ENCODE assay signal across 12 cellular contexts in the genomic region with DNA sequence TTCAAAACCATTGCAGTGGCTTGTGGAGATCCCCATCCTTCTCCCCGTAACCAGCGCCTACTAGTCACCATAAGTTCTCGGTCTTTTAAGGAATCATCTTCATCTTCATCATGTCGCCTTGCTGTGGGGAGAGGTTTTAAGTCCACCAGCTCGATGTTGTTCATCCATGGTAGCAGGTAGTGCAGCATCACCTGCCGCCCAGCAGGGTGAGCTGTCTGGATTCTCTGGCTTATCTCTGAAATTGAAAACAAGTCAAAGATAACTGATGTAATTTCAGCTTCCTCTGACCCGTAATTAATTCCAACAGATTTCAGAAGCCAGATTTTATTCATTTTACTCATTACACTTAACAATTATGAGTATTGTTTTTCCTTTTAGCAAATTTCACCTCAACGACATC.
DNase-seq lines count a peak whose midpoint lies in the region; ATAC-seq, FAIRE-seq and TF ChIP-seq lines count a peak whose summit lies in the region.
"Had no signal": no experiment of that assay in that cellular context is flagged by ENCODE, and none has a peak within 500 bp of the region (broad histone marks: within the 10 kb centered on the region; RNA-seq: fewer than 3 reads in every experiment).

No MANE protein-coding gene starts in this region.

- peak; percentile 4 for FAIRE-seq in HepG2 (lab: Jason Lieb, UNC)
- peak; percentile 63 for FAIRE-seq in urothelium cell line (lab: Jason Lieb, UNC)
- FAIRE-seq: RCC 7860 had no signal

- TF ChIP-seq EP300 in HepG2 (IDR thresholded peaks at IDR 0.05; ENCODE audit: low read depth in 2 of 2, low read length in 2 of 2) (no peak), HepG2 (CRISPR knock-in tag; IDR thresholded peaks at IDR 0.05; ENCODE audit: borderline replicate concordance) (no peak)

- POLR2A ChIA-PET in HepG2 (lab: Yijun Ruan, JAX): no interaction called here

- H2AFZ ChIP-seq in HepG2 (ENCODE audit: low read length): no peak overlapping the region
- H2AFZ ChIP-seq in OCI-LY1 (ENCODE audit: low read length): no peak overlapping the region

- H3K4me2 ChIP-seq in HepG2 (ENCODE audit: low read depth, low read length): no peak overlapping the region
- H3K4me2 ChIP-seq in OCI-LY1 (ENCODE audit: low read length): no peak overlapping the region

- no peaks in the 10 kb centered on the region for H3F3A ChIP-seq in OCI-LY1 (ENCODE audit: insufficient read depth, low read length)

- H3K27ac ChIP-seq in HepG2 (ENCODE audit: extremely low read length, insufficient read depth, low read length) (no peak overlapping the region), right lobe of liver (no peak overlapping the region), OCI-LY1 (ENCODE audit: low read depth, low read length, poor library complexity, severe bottlenecking) (no peak overlapping the region)
- H3K27ac ChIP-seq: epithelial cell of prostate, psoas muscle had no signal

- TF ChIP-seq CTCF in HepG2 (CRISPR knock-in tag; IDR thresholded peaks at IDR 0.05) (peak; percentile 27), right lobe of liver (IDR thresholded peaks at IDR 0.05) (peak in 1 of 4 donors; percentile 24), OCI-LY1 (IDR thresholded peaks at IDR 0.05; ENCODE audit: low read length) (peak; percentile 33; the same call in 1 of the 2 replicates)

- H3K4me3 ChIP-seq in HepG2 (replicated peaks in 1 of 3; ENCODE audit: insufficient read depth in 1 of 3, low read depth in 2 of 3, low read length in 3 of 3) (no peak overlapping the region), right lobe of liver (no peak overlapping the region), OCI-LY1 (ENCODE audit: low read depth, low read length, poor library complexity, severe bottlenecking) (no peak overlapping the region)
- H3K4me3 ChIP-seq: psoas muscle had no signal

- TF ChIP-seq RAD21 in HepG2 (CRISPR knock-in tag; IDR thresholded peaks at IDR 0.05): no peak

- H3K79me2 ChIP-seq in HepG2 (ENCODE audit: insufficient read depth, low read length) (no peaks in the 10 kb centered on the region), OCI-LY1 (ENCODE audit: insufficient read depth, low read length) (no peaks in the 10 kb centered on the region)

- TF ChIP-seq POLR2A in HepG2 (IDR thresholded peaks at IDR 0.05; ENCODE audit: insufficient read depth in 1 of 2, low read depth in 2 of 2, low read length in 2 of 2): no peak
- TF ChIP-seq POLR2A in right lobe of liver (IDR thresholded peaks at IDR 0.05): no peak
- TF ChIP-seq POLR2A in erythroblast (IDR thresholded peaks at IDR 0.05; ENCODE audit: low read length): no peak

- CTCF ChIA-PET in HepG2 (lab: Yijun Ruan, JAX; ENCODE audit: low intra/inter-chr PET ratio, low total read pairs): interaction anchor here (1.4 kb wide), 1 partner anchor 405 kb away, joined by 3 read pairs; no protein-coding TSS in a partner anchor

- no peak overlapping the region for H3K9ac ChIP-seq in HepG2 (ENCODE audit: insufficient read depth, low read depth, low read length)
- no peak overlapping the region for H3K9ac ChIP-seq in OCI-LY1 (ENCODE audit: low read length)

- no peaks in the 10 kb centered on the region for H3K4me1 ChIP-seq in HepG2 (ENCODE audit: insufficient read depth, low read length)
- no peaks in the 10 kb centered on the region for H3K4me1 ChIP-seq in right lobe of liver
- no peaks in the 10 kb centered on the region for H3K4me1 ChIP-seq in OCI-LY1 (ENCODE audit: insufficient read depth, low read length, severe bottlenecking)
- H3K4me1 ChIP-seq: psoas muscle had no signal

- intact Hi-C loops in HepG2 (cut with micrococcal nuclease; ENCODE audit: unreplicated experiment): no loop called here
- intact Hi-C loops in right lobe of liver (cut with DNase I): no loop called here

- no peak for DNase-seq in HepG2 (ENCODE audit: low spot score)
- DNase-seq in right lobe of liver: no peak
- peak; percentile 18 to 24 for DNase-seq in erythroblast (lab: John Stamatoyannopoulos, UW)
- DNase-seq in urothelium cell line (ENCODE audit: low spot score): peak; percentile 23
- DNase-seq in LoVo (ENCODE audit: low spot score): no peak
- DNase-seq: activated naive CD8-positive, alpha-beta T cell treated with anti-CD3 and anti-CD28 coated beads, Interleukin-2, amount 10 ng/mL, durations not matched to agents 7 days and 5 days; psoas muscle had no signal

- 90% methylated on average over 8 of the region's 8 CpGs for WGBS in HepG2 (ENCODE audit: low lambda C conversion rate)
- 79% methylated on average over 8 of the region's 8 CpGs for WGBS in right lobe of liver (ENCODE audit: insufficient coverage, low coverage, low lambda C conversion rate, missing lambda C conversion rate)

- H4K20me1 ChIP-seq in HepG2 (ENCODE audit: insufficient read depth, low read length) (no peaks in the 10 kb centered on the region), OCI-LY1 (ENCODE audit: insufficient read depth, low read length) (no peaks in the 10 kb centered on the region)

- H3K36me3 ChIP-seq in HepG2 (replicated peaks in 1 of 2; ENCODE audit: control insufficient read depth in 1 of 2, insufficient read depth in 2 of 2, low read length in 2 of 2) (peaks cover 4 to 15% of the 10 kb centered on the region in 2 experiments; a peak in 4 of 5 replicates), right lobe of liver (peaks cover 0 to 41% (median under 1%) of the 10 kb centered on the region in 4 donors), OCI-LY1 (ENCODE audit: insufficient read depth, low read length) (peaks cover 61% of the 10 kb centered on the region)

- in situ Hi-C loops in HepG2 (cut with HindIII; ENCODE audit: extremely low pct_ligation_motif_present, low pct_unique_long_range_greater_than_20kb): no loop called here

- no TSS peak for BruUV-seq in HepG2 (replicated peaks; lab: Mats Ljungman, UMichigan)

- H3K27me3 ChIP-seq in HepG2 (ENCODE audit: control insufficient read depth in 1 of 2, insufficient read depth in 2 of 2, low read length in 2 of 2) (no peaks in the 10 kb centered on the region), right lobe of liver (no peaks in the 10 kb centered on the region), OCI-LY1 (ENCODE audit: insufficient read depth, low read length) (no peaks in the 10 kb centered on the region)

- no peaks in the 10 kb centered on the region for H3K9me2 ChIP-seq in OCI-LY1 (ENCODE audit: low read depth, low read length)

- no peaks in the 10 kb centered on the region for H3K9me3 ChIP-seq in HepG2 (ENCODE audit: low read length)
- no peaks in the 10 kb centered on the region for H3K9me3 ChIP-seq in right lobe of liver
- no peaks in the 10 kb centered on the region for H3K9me3 ChIP-seq in OCI-LY1 (ENCODE audit: low read length)
- H3K9me3 ChIP-seq: psoas muscle had no signal

- ATAC-seq in HepG2: peak; percentile 73
- no peak for ATAC-seq in right lobe of liver
- no peak for ATAC-seq in HG03159 (IDR thresholded peaks at IDR 0.05; ENCODE audit: unreplicated experiment)
- ATAC-seq in GM19395 (IDR thresholded peaks at IDR 0.05; ENCODE audit: unreplicated experiment): no peak
- ATAC-seq: psoas muscle had no signal

TF ChIP-seq in HepG2, 621 proteins besides CTCF, POLR2A, EP300 and RAD21:
- TF ChIP-seq, protein P1, sequence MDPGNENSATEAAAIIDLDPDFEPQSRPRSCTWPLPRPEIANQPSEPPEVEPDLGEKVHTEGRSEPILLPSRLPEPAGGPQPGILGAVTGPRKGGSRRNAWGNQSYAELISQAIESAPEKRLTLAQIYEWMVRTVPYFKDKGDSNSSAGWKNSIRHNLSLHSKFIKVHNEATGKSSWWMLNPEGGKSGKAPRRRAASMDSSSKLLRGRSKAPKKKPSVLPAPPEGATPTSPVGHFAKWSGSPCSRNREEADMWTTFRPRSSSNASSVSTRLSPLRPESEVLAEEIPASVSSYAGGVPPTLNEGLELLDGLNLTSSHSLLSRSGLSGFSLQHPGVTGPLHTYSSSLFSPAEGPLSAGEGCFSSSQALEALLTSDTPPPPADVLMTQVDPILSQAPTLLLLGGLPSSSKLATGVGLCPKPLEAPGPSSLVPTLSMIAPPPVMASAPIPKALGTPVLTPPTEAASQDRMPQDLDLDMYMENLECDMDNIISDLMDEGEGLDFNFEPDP (CRISPR knock-in tag; conservative IDR thresholded peaks at IDR 0.05): no peak
- TF ChIP-seq STAG1 (CRISPR knock-in tag; IDR thresholded peaks at IDR 0.05): peak; percentile 43

Comparison
In these comparisons a context has a peak if more than half of its experiments do, and no peak if none do; other contexts are left out.
1. DNase-seq: peak in erythroblast (2 of 2) and urothelium cell line (single experiment); none in HepG2 (single experiment), right lobe of liver (0 of 3) and LoVo (single experiment).